ENCODE assay signal across 1 cellular context in the genomic region with DNA sequence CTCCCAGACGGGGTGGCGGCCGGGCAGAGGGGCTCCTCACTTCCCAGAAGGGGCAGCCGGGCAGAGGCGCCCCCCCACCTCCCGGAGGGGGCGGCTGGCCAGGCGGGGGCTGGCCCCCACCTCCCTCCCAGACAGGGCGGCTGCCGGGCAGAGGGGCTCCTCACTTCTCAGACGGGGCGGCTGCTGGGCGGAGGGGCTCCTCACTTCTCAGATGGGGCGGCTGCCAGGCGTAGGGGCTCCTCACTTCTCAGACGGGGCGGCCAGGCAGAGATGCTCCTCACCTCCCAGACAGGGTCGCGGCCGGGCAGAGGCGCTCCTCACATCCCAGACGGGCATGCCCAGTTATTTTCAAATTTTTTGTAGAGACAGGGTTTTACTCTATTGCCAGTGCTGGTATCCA.
TF ChIP-seq lines count a peak whose summit lies in the region.

No MANE protein-coding gene starts in this region.

TF ChIP-seq in K562, 482 proteins besides CTCF, POLR2A, EP300 and RAD21:
- peak; percentile 39; the same call in 1 of the 2 replicates for TF ChIP-seq POLR2G (IDR thresholded peaks at IDR 0.05; ENCODE audit: low read depth, low read length)
